ENCODE assay signal across 14 cellular contexts in genomic region chr2:208134928-208135586, GRCh38. TPM values are rescaled to one million over a fixed set of nuclear protein-coding genes. Genes with fewer than 3 reads are reported as not detected.
DNase-seq lines count a peak whose midpoint lies in the region; ATAC-seq and TF ChIP-seq lines count a peak whose summit lies in the region.
"Had no signal": no experiment of that assay in that cellular context is flagged by ENCODE, and none has a peak within 500 bp of the region (broad histone marks: within the 10 kb centered on the region; RNA-seq: fewer than 3 reads in every experiment).

No MANE protein-coding gene starts in this region.

- no peak for TF ChIP-seq CTCF in CD4-positive, alpha-beta T cell (IDR thresholded peaks at IDR 0.05)
- no peak for TF ChIP-seq CTCF in gastrocnemius medialis (IDR thresholded peaks at IDR 0.05 in 4 of 5, conservative IDR thresholded peaks at IDR 0.05 in 1 of 5)

- H3K9me3 ChIP-seq in CD4-positive, alpha-beta T cell (ENCODE audit: control insufficient read depth, low read length) = no peaks in the 10 kb centered on the region
- no peaks in the 10 kb centered on the region for H3K9me3 ChIP-seq in gastrocnemius medialis
- H3K9me3 ChIP-seq: pancreas, thyroid gland had no signal

- ATAC-seq in HG02885 (IDR thresholded peaks at IDR 0.05; ENCODE audit: poor library complexity, unreplicated experiment) = peak; percentile 77
- peak; percentile 28 to 69 for ATAC-seq in naive thymus-derived CD8-positive, alpha-beta T cell
- ATAC-seq in CD4-positive, alpha-beta T cell (ENCODE audit: poor library complexity) = no peak
- no peak for ATAC-seq in gastrocnemius medialis

- H3K27me3 ChIP-seq in CD4-positive, alpha-beta T cell (ENCODE audit: control insufficient read depth, insufficient read depth, low read length) = no peaks in the 10 kb centered on the region
- H3K27me3 ChIP-seq in gastrocnemius medialis = no peaks in the 10 kb centered on the region
- H3K27me3 ChIP-seq: pancreas, thyroid gland had no signal

- no peak overlapping the region for H3K4me3 ChIP-seq in gastrocnemius medialis
- H3K4me3 ChIP-seq: pancreas, thyroid gland had no signal

- no peaks in the 10 kb centered on the region for H3K27me3 Mint-ChIP-seq in naive thymus-derived CD8-positive, alpha-beta T cell
- no peaks in the 10 kb centered on the region for H3K27me3 Mint-ChIP-seq in CD4-positive, alpha-beta T cell

- intact Hi-C loops in CD4-positive, alpha-beta T cell (cut with DNase I, micrococcal nuclease) = no loop called here
- intact Hi-C loops in gastrocnemius medialis (cut with DNase I; ENCODE audit: low total_unique reads) = no loop called here

- H3K9me3 Mint-ChIP-seq in naive thymus-derived CD8-positive, alpha-beta T cell = peaks cover 0 to 9% (median 5%) of the 10 kb centered on the region in 9 donors
- H3K9me3 Mint-ChIP-seq in CD4-positive, alpha-beta T cell = no peaks in the 10 kb centered on the region

- POLR2A ChIA-PET in naive thymus-derived CD8-positive, alpha-beta T cell (lab: Charles Lee) = no interaction called here
- POLR2A ChIA-PET in CD4-positive, alpha-beta T cell (lab: Charles Lee) = no interaction called here

- H3K36me3 ChIP-seq in gastrocnemius medialis = no peaks in the 10 kb centered on the region
- H3K36me3 ChIP-seq: pancreas, thyroid gland had no signal

- H3K27ac ChIP-seq in CD4-positive, alpha-beta T cell (ENCODE audit: low read depth, low read length) = no peak overlapping the region
- no peak overlapping the region for H3K27ac ChIP-seq in gastrocnemius medialis
- H3K27ac ChIP-seq: pancreas, thyroid gland had no signal

- H3K4me1 Mint-ChIP-seq in naive thymus-derived CD8-positive, alpha-beta T cell = peaks cover 4 to 16% (median 11%) of the 10 kb centered on the region in 4 donors
- peaks cover 12% of the 10 kb centered on the region for H3K4me1 Mint-ChIP-seq in CD4-positive, alpha-beta T cell (ENCODE audit: low read depth)

- TF ChIP-seq POLR2A in gastrocnemius medialis (IDR thresholded peaks at IDR 0.05) = no peak

- H3K27ac Mint-ChIP-seq in naive thymus-derived CD8-positive, alpha-beta T cell = peak overlapping the region in 1 of 10 donors; percentile 10
- H3K27ac Mint-ChIP-seq in CD4-positive, alpha-beta T cell = no peak overlapping the region

- H3K4me3 Mint-ChIP-seq in naive thymus-derived CD8-positive, alpha-beta T cell = peak overlapping the region in 3 of 10 donors; percentile 3 to 23 (median 13)
- H3K4me3 Mint-ChIP-seq in CD4-positive, alpha-beta T cell = no peak overlapping the region

- in situ Hi-C loops in gastrocnemius medialis (cut with MboI; ENCODE audit: low sequenced_read_pairs in 4 of 4) = no loop called here

- H3K4me1 ChIP-seq in gastrocnemius medialis = no peaks in the 10 kb centered on the region
- H3K4me1 ChIP-seq: thyroid gland had no signal

- DNase-seq in NCI-H510A treated with DMSO at 0.1 percent for 48 hours (lab: John Stamatoyannopoulos, UW) = peak; percentile 26
- DNase-seq in NCI-H510A (lab: John Stamatoyannopoulos, UW) = no peak
- DNase-seq in SKM-1 (lab: John Stamatoyannopoulos, UW; ENCODE audit: unreplicated experiment) = peak; percentile 36
- peak in 3 of 10 donors; percentile 11 to 38 (median 14) for DNase-seq in naive thymus-derived CD8-positive, alpha-beta T cell
- no peak for DNase-seq in DMS79 treated with DMSO at 0.1 percent for 48 hours (lab: John Stamatoyannopoulos, UW)
- DNase-seq in CD4-positive, alpha-beta T cell = no peak
- DNase-seq in gastrocnemius medialis = no peak
- DNase-seq: left cardiac atrium, NCI-H1436, pancreas, thyroid gland had no signal

- CTCF ChIA-PET in CD4-positive, alpha-beta T cell (lab: Charles Lee) = interaction anchor here (0.5 kb wide), 1 partner anchor 1354 kb away, joined by 4 read pairs; no protein-coding TSS in a partner anchor

- no peaks in the 10 kb centered on the region for H3K36me3 Mint-ChIP-seq in naive thymus-derived CD8-positive, alpha-beta T cell
- H3K36me3 Mint-ChIP-seq in CD4-positive, alpha-beta T cell (ENCODE audit: low read depth) = no peaks in the 10 kb centered on the region

RNA-seq across cellular contexts. Expression of gene CRYGC, which starts 5.4 kb away (rescaled TPM):
- total RNA-seq in naive thymus-derived CD8-positive, alpha-beta T cell = not detected
- not detected for polyA plus RNA-seq in naive thymus-derived CD8-positive, alpha-beta T cell
- total RNA-seq in CD4-positive, alpha-beta T cell = not detected
- not detected for total RNA-seq in gastrocnemius medialis
- total RNA-seq: cardiac septum, fibroblast of lung, left cardiac atrium, pancreas, thyroid gland had no signal
- polyA plus RNA-seq: fibroblast of lung, pancreas had no signal

RNA-seq across cellular contexts. Expression of gene CRYGD, which starts 10.7 kb away (rescaled TPM):
- not detected for total RNA-seq in naive thymus-derived CD8-positive, alpha-beta T cell
- polyA plus RNA-seq in naive thymus-derived CD8-positive, alpha-beta T cell = not detected
- not detected for total RNA-seq in CD4-positive, alpha-beta T cell
- total RNA-seq in gastrocnemius medialis = not detected
- total RNA-seq: cardiac septum, fibroblast of lung, left cardiac atrium, pancreas, thyroid gland had no signal
- polyA plus RNA-seq: fibroblast of lung had no signal

RNA-seq across cellular contexts. Expression of gene CRYGB, which starts 10.9 kb away (rescaled TPM):
- not detected for total RNA-seq in naive thymus-derived CD8-positive, alpha-beta T cell
- not detected for polyA plus RNA-seq in naive thymus-derived CD8-positive, alpha-beta T cell
- total RNA-seq in CD4-positive, alpha-beta T cell = not detected
- total RNA-seq in gastrocnemius medialis = not detected
- total RNA-seq: cardiac septum, fibroblast of lung, left cardiac atrium, pancreas, thyroid gland had no signal
- polyA plus RNA-seq: fibroblast of lung, pancreas had no signal

RNA-seq across cellular contexts. Expression of gene CRYGA, which starts 28.3 kb away (rescaled TPM):
- not detected for total RNA-seq in naive thymus-derived CD8-positive, alpha-beta T cell
- not detected for polyA plus RNA-seq in naive thymus-derived CD8-positive, alpha-beta T cell
- not detected for total RNA-seq in CD4-positive, alpha-beta T cell
- not detected for total RNA-seq in gastrocnemius medialis
- total RNA-seq: cardiac septum, fibroblast of lung, left cardiac atrium, pancreas, thyroid gland had no signal
- polyA plus RNA-seq: fibroblast of lung, pancreas had no signal

RNA-seq across cellular contexts. Expression of gene C2orf80, which starts 54.8 kb away (rescaled TPM):
- total RNA-seq in naive thymus-derived CD8-positive, alpha-beta T cell = not detected
- not detected for polyA plus RNA-seq in naive thymus-derived CD8-positive, alpha-beta T cell
- total RNA-seq in CD4-positive, alpha-beta T cell = not detected
- not detected for total RNA-seq in gastrocnemius medialis
- total RNA-seq: cardiac septum, fibroblast of lung, left cardiac atrium, pancreas, thyroid gland had no signal
- polyA plus RNA-seq: fibroblast of lung, pancreas had no signal

Comparison
In these comparisons a context has a peak if more than half of its experiments do, and no peak if none do; other contexts are left out.
1. DNase-seq: peak in NCI-H510A treated with DMSO at 0.1 percent for 48 hours (single experiment) and SKM-1 (single experiment); none in NCI-H510A (single experiment), DMS79 treated with DMSO at 0.1 percent for 48 hours (single experiment), CD4-positive, alpha-beta T cell (0 of 10) and gastrocnemius medialis (0 of 2).
2. ATAC-seq: peak in HG02885 (single experiment) and naive thymus-derived CD8-positive, alpha-beta T cell (2 of 2); none in CD4-positive, alpha-beta T cell (single experiment) and gastrocnemius medialis (0 of 2).